ENCODE assay signal across 17 cellular contexts in genomic region chrX:108261541-108262218, GRCh38.
DNase-seq lines count a peak whose midpoint lies in the region; ATAC-seq and TF ChIP-seq lines count a peak whose summit lies in the region.
"Had no signal": no experiment of that assay in that cellular context is flagged by ENCODE, and none has a peak within 500 bp of the region (broad histone marks: within the 10 kb centered on the region; RNA-seq: fewer than 3 reads in every experiment).

No MANE protein-coding gene starts in this region.

- DNase-seq in EL: peak; percentile 20
- DNase-seq in NCI-H69 (lab: John Stamatoyannopoulos, UW): peak; percentile 46
- no peak for DNase-seq in esophagus muscularis mucosa (ENCODE audit: extremely low spot score)
- DNase-seq in osteocyte (ENCODE audit: extremely low spot score, unreplicated experiment): no peak
- no peak for DNase-seq in NCI-H2081 (lab: John Stamatoyannopoulos, UW)
- DNase-seq: activated naive CD4-positive, alpha-beta T cell treated with anti-CD3 and anti-CD28 coated beads, Interleukin-2, amount 10 ng/mL, durations not matched to agents 7 days and 5 days; effector CD8-positive, alpha-beta T cell; islet precursor cell; NCI-H2171; right cardiac atrium had no signal

- H3K4me3 Mint-ChIP-seq in osteocyte (ENCODE audit: unreplicated experiment): no peak overlapping the region
- H3K4me3 Mint-ChIP-seq: activated naive CD4-positive, alpha-beta T cell treated with anti-CD3 and anti-CD28 coated beads, Interleukin-2, amount 10 ng/mL, durations not matched to agents 7 days and 5 days; neural crest cell; T-helper 2 cell treated with Interferon-gamma antibody and Interleukin-4, amounts not matched to agents 5 μg/mL and 100 μg/mL, for 36 hours had no signal

- H3K9me3 ChIP-seq in esophagus muscularis mucosa: no peaks in the 10 kb centered on the region

- H3K27me3 ChIP-seq in esophagus muscularis mucosa: no peaks in the 10 kb centered on the region
- H3K27me3 ChIP-seq: cardiac muscle cell had no signal

- H3K9me3 Mint-ChIP-seq in osteocyte (ENCODE audit: unreplicated experiment): peaks cover 5% of the 10 kb centered on the region
- H3K9me3 Mint-ChIP-seq: activated naive CD4-positive, alpha-beta T cell treated with anti-CD3 and anti-CD28 coated beads, Interleukin-2, amount 10 ng/mL, durations not matched to agents 7 days and 5 days; T-helper 2 cell treated with Interferon-gamma antibody and Interleukin-4, amounts not matched to agents 5 μg/mL and 100 μg/mL, for 36 hours had no signal

- peaks cover 0 to 33% (median 7%) of the 10 kb centered on the region in 4 donors for H3K4me1 ChIP-seq in esophagus muscularis mucosa
- H3K4me1 ChIP-seq: BLaER1 had no signal

- peak overlapping the region; percentile 35 for H3K27ac Mint-ChIP-seq in osteocyte (ENCODE audit: unreplicated experiment)
- H3K27ac Mint-ChIP-seq: activated naive CD4-positive, alpha-beta T cell treated with anti-CD3 and anti-CD28 coated beads, Interleukin-2, amount 10 ng/mL, durations not matched to agents 7 days and 5 days; T-helper 2 cell treated with Interferon-gamma antibody and Interleukin-4, amounts not matched to agents 5 μg/mL and 100 μg/mL, for 36 hours had no signal

- H3K27ac ChIP-seq in esophagus muscularis mucosa (replicated peaks in 1 of 4): peak overlapping the region in 3 of 4 donors; percentile 10 to 61 (median 10)
- H3K27ac ChIP-seq: BLaER1, cardiac muscle cell had no signal

- intact Hi-C loops in esophagus muscularis mucosa (cut with DNase I): no loop called here

- peaks cover 18% of the 10 kb centered on the region for H3K4me1 Mint-ChIP-seq in osteocyte (ENCODE audit: unreplicated experiment)
- H3K4me1 Mint-ChIP-seq: activated naive CD4-positive, alpha-beta T cell treated with anti-CD3 and anti-CD28 coated beads, Interleukin-2, amount 10 ng/mL, durations not matched to agents 7 days and 5 days; neural crest cell had no signal

- H3K27me3 Mint-ChIP-seq in osteocyte (ENCODE audit: unreplicated experiment): no peaks in the 10 kb centered on the region

- no peak for TF ChIP-seq POLR2A in esophagus muscularis mucosa (IDR thresholded peaks at IDR 0.05; ENCODE audit: low read depth)

- no peak for TF ChIP-seq CTCF in esophagus muscularis mucosa (IDR thresholded peaks at IDR 0.05)
- no peak for TF ChIP-seq CTCF in osteocyte (IDR thresholded peaks at IDR 0.05)

- no peak for TF ChIP-seq EP300 in esophagus muscularis mucosa (IDR thresholded peaks at IDR 0.05)

- no peaks in the 10 kb centered on the region for H3K36me3 ChIP-seq in esophagus muscularis mucosa
- H3K36me3 ChIP-seq: BLaER1, cardiac muscle cell had no signal

- H3K4me3 ChIP-seq in esophagus muscularis mucosa: no peak overlapping the region
- H3K4me3 ChIP-seq: BLaER1, cardiac muscle cell had no signal

- H3K36me3 Mint-ChIP-seq in osteocyte (ENCODE audit: unreplicated experiment): no peaks in the 10 kb centered on the region
- H3K36me3 Mint-ChIP-seq: activated naive CD4-positive, alpha-beta T cell treated with anti-CD3 and anti-CD28 coated beads, Interleukin-2, amount 10 ng/mL, durations not matched to agents 7 days and 5 days had no signal

- no peak for ATAC-seq in HG03571 (IDR thresholded peaks at IDR 0.05; ENCODE audit: unreplicated experiment)
- no peak for ATAC-seq in GM21786 (IDR thresholded peaks at IDR 0.05; ENCODE audit: unreplicated experiment)
- no peak for ATAC-seq in HG02938 (IDR thresholded peaks at IDR 0.05; ENCODE audit: unreplicated experiment)
- ATAC-seq: right cardiac atrium had no signal

Comparison
In these comparisons a context has a peak if more than half of its experiments do, and no peak if none do; other contexts are left out.
1. DNase-seq: peak in EL (single experiment) and NCI-H69 (single experiment); none in esophagus muscularis mucosa (single experiment), osteocyte (single experiment) and NCI-H2081 (0 of 2).